26 cellular contexts compared by ENCODE assay signal in genomic region chr6:35042041-35042440, GRCh38.
DNase-seq lines count a peak whose midpoint lies in the region; ATAC-seq and TF ChIP-seq lines count a peak whose summit lies in the region.
"Had no signal": no experiment of that assay in that cellular context is flagged by ENCODE, and none has a peak within 500 bp of the region (broad histone marks: within the 10 kb centered on the region; RNA-seq: fewer than 3 reads in every experiment).

No MANE protein-coding gene starts in this region.

- no peak overlapping the region for H3K4me3 Mint-ChIP-seq in dendritic cell treated with granulocyte-macrophage colony-stimulating factor and Interleukin-4, amounts not matched to agents 40 ng/mL and 50 ng/mL, for 4 days
- no peak overlapping the region for H3K4me3 Mint-ChIP-seq in type B pancreatic cell
- H3K4me3 Mint-ChIP-seq: activated CD8-positive, alpha-beta memory T cell treated with anti-CD3 and anti-CD28 coated beads, Interleukin-2, amount 10 ng/mL, durations not matched to agents 7 days and 5 days; activated naive CD8-positive, alpha-beta T cell treated with anti-CD3 and anti-CD28 coated beads for 36 hours; central memory CD8-positive, alpha-beta T cell; IgD-negative memory B cell had no signal

- no peak for TF ChIP-seq POLR2A in GM18505 (IDR thresholded peaks at IDR 0.05; ENCODE audit: borderline replicate concordance, extremely low read depth, insufficient read depth, insufficient read length)

- H3K9me3 ChIP-seq in heart right ventricle (no peaks in the 10 kb centered on the region), muscle layer of duodenum (ENCODE audit: control insufficient read depth in 1 of 2, low read length in 2 of 2) (no peaks in the 10 kb centered on the region), upper lobe of right lung (no peaks in the 10 kb centered on the region)
- H3K9me3 ChIP-seq: BLaER1, mucosa of descending colon had no signal

- H3K27me3 ChIP-seq in heart right ventricle, result no peaks in the 10 kb centered on the region
- H3K27me3 ChIP-seq in muscle layer of duodenum (ENCODE audit: low read depth, low read length), result no peaks in the 10 kb centered on the region
- H3K27me3 ChIP-seq in upper lobe of right lung, result no peaks in the 10 kb centered on the region
- H3K27me3 ChIP-seq: BLaER1 had no signal

- peak overlapping the region in 9 of 10 donors; percentile 16 to 93 (median 82) for H3K27ac ChIP-seq in heart right ventricle
- peak overlapping the region; percentile 44 for H3K27ac ChIP-seq in muscle layer of duodenum (ENCODE audit: low read length)
- no peak overlapping the region for H3K27ac ChIP-seq in upper lobe of right lung
- H3K27ac ChIP-seq: BLaER1, WERI-Rb-1 had no signal

- peak overlapping the region; percentile 47 for H3K27ac Mint-ChIP-seq in dendritic cell treated with granulocyte-macrophage colony-stimulating factor and Interleukin-4, amounts not matched to agents 40 ng/mL and 50 ng/mL, for 4 days
- peak overlapping the region; percentile 42 for H3K27ac Mint-ChIP-seq in type B pancreatic cell
- H3K27ac Mint-ChIP-seq: activated CD8-positive, alpha-beta memory T cell treated with anti-CD3 and anti-CD28 coated beads, Interleukin-2, amount 10 ng/mL, durations not matched to agents 7 days and 5 days; activated naive CD8-positive, alpha-beta T cell treated with anti-CD3 and anti-CD28 coated beads for 36 hours; activated T-helper 2 cell treated with anti-CD3 and anti-CD28 coated beads, Interferon-gamma antibody, Interleukin-2, Interleukin-4, amounts not matched to agents 10 μg/mL and 5 μg/mL and 100 μg/mL, durations not matched to agents 14 hours and 24 hours and 36 hours; IgD-negative memory B cell had no signal

- H3K4me1 ChIP-seq in heart right ventricle (peaks cover 16 to 95% (median 78%) of the 10 kb centered on the region in 9 donors), muscle layer of duodenum (ENCODE audit: control insufficient read depth in 1 of 2, insufficient read depth in 2 of 2, low read length in 2 of 2) (peaks cover 45 to 78% of the 10 kb centered on the region in 2 donors), upper lobe of right lung (peaks cover 74% of the 10 kb centered on the region)

- H3K4me3 ChIP-seq in heart right ventricle (no peak overlapping the region), muscle layer of duodenum (ENCODE audit: low read depth in 1 of 2, low read length in 2 of 2) (no peak overlapping the region), upper lobe of right lung (no peak overlapping the region)
- H3K4me3 ChIP-seq: BLaER1, mucosa of descending colon, skin epidermis had no signal

- peaks cover 45% of the 10 kb centered on the region for H3K36me3 Mint-ChIP-seq in dendritic cell treated with granulocyte-macrophage colony-stimulating factor and Interleukin-4, amounts not matched to agents 40 ng/mL and 50 ng/mL, for 4 days (ENCODE audit: low read depth)
- H3K36me3 Mint-ChIP-seq in type B pancreatic cell, result peaks cover 15% of the 10 kb centered on the region
- H3K36me3 Mint-ChIP-seq: activated CD8-positive, alpha-beta memory T cell treated with anti-CD3 and anti-CD28 coated beads, Interleukin-2, amount 10 ng/mL, durations not matched to agents 7 days and 5 days; activated naive CD8-positive, alpha-beta T cell treated with anti-CD3 and anti-CD28 coated beads for 36 hours had no signal

- intact Hi-C loops in heart right ventricle (cut with DNase I) (no loop called here), cardiac septum (cut with DNase I) (no loop called here), upper lobe of right lung (cut with DNase I) (no loop called here)
- intact Hi-C loops in dendritic cell treated with granulocyte-macrophage colony-stimulating factor and Interleukin-4, amounts not matched to agents 40 ng/mL and 50 ng/mL, for 4 days (cut with micrococcal nuclease), result no loop called here

- no peak for DNase-seq in heart right ventricle
- DNase-seq in cardiac septum (ENCODE audit: low spot score), result no peak
- no peak for DNase-seq in type B pancreatic cell (ENCODE audit: extremely low spot score, unreplicated experiment)
- no peak for DNase-seq in upper lobe of right lung
- DNase-seq in GM10248 (ENCODE audit: extremely low spot score), result no peak
- DNase-seq: ACHN; activated CD4-positive, alpha-beta T cell treated with anti-CD3 and anti-CD28 coated beads, Interleukin-2, amount 50 U/mL, for 1 hour; activated CD8-positive, alpha-beta memory T cell treated with anti-CD3 and anti-CD28 coated beads, Interleukin-2, amount 10 ng/mL, durations not matched to agents 7 days and 5 days; activated naive CD8-positive, alpha-beta T cell treated with anti-CD3 and anti-CD28 coated beads for 36 hours; foreskin fibroblast; hippocampal formation; mucosa of descending colon; NCI-H1105 treated with DMSO at 0.1 percent for 48 hours; NCI-H2029; NCI-H526 treated with DMSO at 0.1 percent for 48 hours; OCI-M1; stimulated activated CD4-positive, alpha-beta T cell treated with anti-CD3 and anti-CD28 coated beads, Interleukin-1b, Interleukin-23, amount 100 ng/mL, for 48 hours; WERI-Rb-1 had no signal

- no peak for TF ChIP-seq CTCF in heart right ventricle (IDR thresholded peaks at IDR 0.05)
- TF ChIP-seq CTCF in type B pancreatic cell (conservative IDR thresholded peaks at IDR 0.05), result no peak
- TF ChIP-seq CTCF in upper lobe of right lung (IDR thresholded peaks at IDR 0.05), result no peak
- TF ChIP-seq CTCF in GM10248 (IDR thresholded peaks at IDR 0.05; ENCODE audit: control extremely low read depth, extremely low read depth, low read depth, missing control alignments), result no peak

- CTCF ChIA-PET in GM10248 (lab: Yijun Ruan, JAX), result interaction anchor here (1.4 to 3.4 kb wide), 2 partner anchors 12 to 56 kb away, joined by 3 to 10 read pairs; no protein-coding TSS in a partner anchor

- H3K36me3 ChIP-seq in heart right ventricle (peaks cover 0 to 32% (median 0%) of the 10 kb centered on the region in 9 donors), muscle layer of duodenum (ENCODE audit: control insufficient read depth in 1 of 2, insufficient read depth in 2 of 2, low read length in 2 of 2) (peaks cover 0 to 3% of the 10 kb centered on the region in 2 donors), upper lobe of right lung (peaks cover 6% of the 10 kb centered on the region)

- ATAC-seq in heart right ventricle, result peak in 1 of 8 donors; percentile 19
- ATAC-seq in upper lobe of right lung, result no peak
- no peak for ATAC-seq in GM18505 (IDR thresholded peaks at IDR 0.05; ENCODE audit: unreplicated experiment)
- ATAC-seq: activated CD8-positive, alpha-beta memory T cell treated with anti-CD3 and anti-CD28 coated beads, Interleukin-2, amount 10 ng/mL, durations not matched to agents 7 days and 5 days; mucosa of descending colon had no signal

- H3K4me1 Mint-ChIP-seq in dendritic cell treated with granulocyte-macrophage colony-stimulating factor and Interleukin-4, amounts not matched to agents 40 ng/mL and 50 ng/mL, for 4 days (ENCODE audit: low read depth), result peaks cover 47% of the 10 kb centered on the region
- H3K4me1 Mint-ChIP-seq in type B pancreatic cell (ENCODE audit: unreplicated experiment), result peaks cover 50% of the 10 kb centered on the region

- no peaks in the 10 kb centered on the region for H3K9me3 Mint-ChIP-seq in dendritic cell treated with granulocyte-macrophage colony-stimulating factor and Interleukin-4, amounts not matched to agents 40 ng/mL and 50 ng/mL, for 4 days
- no peaks in the 10 kb centered on the region for H3K9me3 Mint-ChIP-seq in type B pancreatic cell
- H3K9me3 Mint-ChIP-seq: activated naive CD8-positive, alpha-beta T cell treated with anti-CD3 and anti-CD28 coated beads for 36 hours; activated T-helper 2 cell treated with anti-CD3 and anti-CD28 coated beads, Interferon-gamma antibody, Interleukin-2, Interleukin-4, amounts not matched to agents 10 μg/mL and 5 μg/mL and 100 μg/mL, durations not matched to agents 14 hours and 24 hours and 36 hours; central memory CD8-positive, alpha-beta T cell; IgD-negative memory B cell had no signal

- 72 to 73% methylated on average over 2 of the region's 2 CpGs for WGBS in heart right ventricle, 2 donors

- POLR2A ChIA-PET in GM10248 (lab: Yijun Ruan, JAX), result no interaction called here

- no peaks in the 10 kb centered on the region for H3K27me3 Mint-ChIP-seq in dendritic cell treated with granulocyte-macrophage colony-stimulating factor and Interleukin-4, amounts not matched to agents 40 ng/mL and 50 ng/mL, for 4 days
- no peaks in the 10 kb centered on the region for H3K27me3 Mint-ChIP-seq in type B pancreatic cell
- H3K27me3 Mint-ChIP-seq: activated CD8-positive, alpha-beta memory T cell treated with anti-CD3 and anti-CD28 coated beads, Interleukin-2, amount 10 ng/mL, durations not matched to agents 7 days and 5 days; activated naive CD8-positive, alpha-beta T cell treated with anti-CD3 and anti-CD28 coated beads for 36 hours; central memory CD8-positive, alpha-beta T cell; IgD-negative memory B cell had no signal
